Comparison of ENCODE assay signal across 1 cellular context in the genomic region with DNA sequence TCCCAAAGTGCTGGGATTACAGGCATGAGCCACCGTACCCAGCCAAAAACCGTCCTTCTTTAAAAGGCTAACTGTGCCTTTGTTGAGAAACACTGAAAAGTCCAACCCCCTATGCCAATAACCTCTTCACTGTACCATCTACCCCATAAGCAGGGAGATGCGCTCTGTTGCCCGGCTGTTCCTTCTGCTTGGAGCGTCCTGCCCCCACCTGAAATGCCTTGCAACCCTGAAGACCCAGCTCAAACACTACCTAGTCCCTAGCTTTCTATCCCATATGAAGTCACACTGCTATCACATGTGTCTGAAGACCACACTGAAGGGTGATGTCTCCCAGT.
TF ChIP-seq lines count a peak whose summit lies in the region.

No MANE protein-coding gene starts in this region.

TF ChIP-seq in H1, 55 proteins besides CTCF, POLR2A, EP300 and RAD21:
- TF ChIP-seq ASH2L (IDR thresholded peaks at IDR 0.05; ENCODE audit: low read length) (no peak), POLR2AphosphoS5 (IDR thresholded peaks at IDR 0.05; ENCODE audit: low read depth, low read length) (no peak), HDAC2 (IDR thresholded peaks at IDR 0.05; ENCODE audit: borderline replicate concordance in 1 of 2, low read depth in 2 of 2, low read length in 2 of 2) (no peak), SAP30 (IDR thresholded peaks at IDR 0.05; ENCODE audit: insufficient read depth, insufficient replicate concordance, low read length) (no peak), PHF8 (conservative IDR thresholded peaks at IDR 0.05; ENCODE audit: low read depth, low read length) (no peak), EZH2 (IDR thresholded peaks at IDR 0.05; ENCODE audit: low read depth, low read length, severe bottlenecking) (no peak), SUZ12 (IDR thresholded peaks at IDR 0.05; ENCODE audit: low read length) (no peak), SP1 (IDR thresholded peaks at IDR 0.05; ENCODE audit: low read depth, low read length) (no peak), SP2 (IDR thresholded peaks at IDR 0.05; ENCODE audit: low read length) (no peak), KDM5A (IDR thresholded peaks at IDR 0.05; ENCODE audit: low read length) (no peak), RXRA (IDR thresholded peaks at IDR 0.05; ENCODE audit: insufficient read depth, low read depth, low read length) (no peak), TAF1 (IDR thresholded peaks at IDR 0.05; ENCODE audit: low read depth, low read length) (no peak), GTF2F1 (IDR thresholded peaks at IDR 0.05; ENCODE audit: borderline replicate concordance, low read depth, low read length) (no peak), YY1 (IDR thresholded peaks at IDR 0.05; ENCODE audit: low read depth, low read length) (no peak), CHD1 (IDR thresholded peaks at IDR 0.05; ENCODE audit: low read depth, low read length) (no peak)
- TF ChIP-seq, protein P1, sequence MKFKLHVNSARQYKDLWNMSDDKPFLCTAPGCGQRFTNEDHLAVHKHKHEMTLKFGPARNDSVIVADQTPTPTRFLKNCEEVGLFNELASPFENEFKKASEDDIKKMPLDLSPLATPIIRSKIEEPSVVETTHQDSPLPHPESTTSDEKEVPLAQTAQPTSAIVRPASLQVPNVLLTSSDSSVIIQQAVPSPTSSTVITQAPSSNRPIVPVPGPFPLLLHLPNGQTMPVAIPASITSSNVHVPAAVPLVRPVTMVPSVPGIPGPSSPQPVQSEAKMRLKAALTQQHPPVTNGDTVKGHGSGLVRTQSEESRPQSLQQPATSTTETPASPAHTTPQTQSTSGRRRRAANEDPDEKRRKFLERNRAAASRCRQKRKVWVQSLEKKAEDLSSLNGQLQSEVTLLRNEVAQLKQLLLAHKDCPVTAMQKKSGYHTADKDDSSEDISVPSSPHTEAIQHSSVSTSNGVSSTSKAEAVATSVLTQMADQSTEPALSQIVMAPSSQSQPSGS (IDR thresholded peaks at IDR 0.05; ENCODE audit: low read length): no peak
- TF ChIP-seq, protein P2, sequence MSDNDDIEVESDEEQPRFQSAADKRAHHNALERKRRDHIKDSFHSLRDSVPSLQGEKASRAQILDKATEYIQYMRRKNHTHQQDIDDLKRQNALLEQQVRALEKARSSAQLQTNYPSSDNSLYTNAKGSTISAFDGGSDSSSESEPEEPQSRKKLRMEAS (IDR thresholded peaks at IDR 0.05): no peak
- TF ChIP-seq, protein P3, sequence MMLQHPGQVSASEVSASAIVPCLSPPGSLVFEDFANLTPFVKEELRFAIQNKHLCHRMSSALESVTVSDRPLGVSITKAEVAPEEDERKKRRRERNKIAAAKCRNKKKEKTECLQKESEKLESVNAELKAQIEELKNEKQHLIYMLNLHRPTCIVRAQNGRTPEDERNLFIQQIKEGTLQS (IDR thresholded peaks at IDR 0.05; ENCODE audit: insufficient read depth, low read depth, low read length): no peak
